14 cellular contexts compared by ENCODE assay signal in genomic region chr3:15654891-15655290, GRCh38.
"Had no signal": no experiment of that assay in that cellular context is flagged by ENCODE, and none has a peak within 500 bp of the region (broad histone marks: within the 10 kb centered on the region; RNA-seq: fewer than 3 reads in every experiment).

No MANE protein-coding gene starts in this region.

- ATAC-seq: right cardiac atrium; SK-N-SH treated with all-trans-retinoic acid at 6 μM for 48 hours; stimulated activated effector memory CD8-positive, alpha-beta T cell treated with anti-CD3 and anti-CD28 coated beads, Interleukin-12 subunit alpha, Interleukin-12 subunit beta, amount 100 ng/mL, for 72 hours had no signal

- H3K4me3 Mint-ChIP-seq: activated CD4-positive, alpha-beta T cell treated with anti-CD3 and anti-CD28 coated beads, Interleukin-2, amount 10 ng/mL, durations not matched to agents 7 days and 5 days; central memory CD8-positive, alpha-beta T cell; stimulated activated effector memory CD8-positive, alpha-beta T cell treated with anti-CD3 and anti-CD28 coated beads, Interleukin-12 subunit alpha, Interleukin-12 subunit beta, amount 100 ng/mL, for 72 hours; T-helper 1 cell treated with Interleukin-12 subunit alpha and Interleukin-12 subunit beta and Interleukin-4 antibody, amounts not matched to agents 30 μg/mL and 1 μg/mL, for 36 hours; type B pancreatic cell had no signal

- H3K27me3 Mint-ChIP-seq: type B pancreatic cell had no signal

- H3K36me3 ChIP-seq: adrenal gland had no signal

- H3K27me3 ChIP-seq: adrenal gland had no signal

- H3K27ac Mint-ChIP-seq: activated CD4-positive, alpha-beta T cell treated with anti-CD3 and anti-CD28 coated beads, Interleukin-2, amount 10 ng/mL, durations not matched to agents 7 days and 5 days; stimulated activated effector memory CD8-positive, alpha-beta T cell treated with anti-CD3 and anti-CD28 coated beads, Interleukin-12 subunit alpha, Interleukin-12 subunit beta, amount 100 ng/mL, for 72 hours; T-helper 1 cell treated with Interleukin-12 subunit alpha and Interleukin-12 subunit beta and Interleukin-4 antibody, amounts not matched to agents 30 μg/mL and 1 μg/mL, for 36 hours; type B pancreatic cell had no signal

- FAIRE-seq: keratinocyte had no signal

- H3K27ac ChIP-seq: adrenal gland, left ventricle myocardium inferior had no signal

- H3K4me3 ChIP-seq: adrenal gland, left ventricle myocardium inferior had no signal

- H3K9me3 ChIP-seq: adrenal gland had no signal

- H3K4me1 ChIP-seq: adrenal gland, left ventricle myocardium inferior had no signal

- DNase-seq: activated CD4-positive, alpha-beta T cell treated with anti-CD3 and anti-CD28 coated beads, Interleukin-2, amount 10 ng/mL, durations not matched to agents 7 days and 5 days; activated CD4-positive, CD25-positive, alpha-beta regulatory T cell; activated naive CD4-positive, alpha-beta T cell treated with anti-CD3 and anti-CD28 coated beads, Interleukin-2, amount 50 U/mL, for 16 hours; activated T-cell treated with anti-CD3 and anti-CD28 coated beads for 4 hours; adrenal gland; left ventricle myocardium inferior; mesendoderm; right cardiac atrium had no signal
